8 cellular contexts compared by ENCODE assay signal in the genomic region with DNA sequence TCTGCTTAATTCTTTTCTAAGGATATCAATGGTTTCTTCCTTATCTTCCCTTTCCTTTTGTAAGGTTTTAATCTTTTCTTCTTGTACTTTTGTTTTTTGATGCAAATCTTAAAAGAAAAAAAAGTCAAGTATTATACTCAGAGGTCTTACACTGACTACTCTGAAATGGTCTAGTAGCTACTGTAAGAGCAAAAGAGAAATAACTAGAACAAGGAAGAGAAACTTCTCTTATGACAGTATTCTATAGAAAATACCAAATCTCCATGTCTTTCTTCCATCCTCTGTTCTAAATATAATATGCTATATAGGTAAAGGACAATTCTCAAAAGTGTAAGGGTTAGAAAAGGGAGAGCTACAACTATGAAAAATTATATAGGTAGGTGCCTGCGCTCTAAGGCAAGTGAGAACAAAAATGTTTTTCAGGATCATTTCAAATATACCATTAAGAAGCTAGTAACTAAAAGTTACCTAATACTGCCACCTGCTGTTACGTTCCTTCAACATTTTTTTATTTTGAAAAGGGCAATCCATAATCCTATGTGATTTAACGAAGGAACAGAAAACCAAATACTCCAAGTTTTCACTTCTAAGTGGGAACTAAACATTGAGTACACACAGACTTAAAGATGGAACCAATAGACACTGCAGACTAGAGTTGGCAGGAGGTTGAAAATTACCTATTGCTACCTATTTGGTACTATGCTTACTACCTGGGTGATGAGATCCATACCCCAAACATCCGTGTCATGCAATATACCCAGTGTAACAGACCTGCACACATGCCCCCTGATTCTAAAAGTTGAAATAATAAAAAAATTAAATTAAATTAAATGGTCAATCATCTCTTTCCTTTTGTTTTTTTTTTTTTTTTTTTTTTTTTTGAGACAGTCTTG. TPM values are rescaled to one million over a fixed set of nuclear protein-coding genes. Genes with fewer than 3 reads are reported as not detected.
DNase-seq lines count a peak whose midpoint lies in the region; ATAC-seq, FAIRE-seq and TF ChIP-seq lines count a peak whose summit lies in the region.

No MANE protein-coding gene starts in this region.

- H3K27me3 ChIP-seq in GM06990 (replicated peaks; ENCODE audit: control insufficient read depth, insufficient read depth, low read length) (no peaks in the 10 kb centered on the region), K562 (ENCODE audit: control insufficient read depth in 2 of 2, insufficient read depth in 2 of 2, low read length in 2 of 2) (no peaks in the 10 kb centered on the region)

- H3K4me1 ChIP-seq in K562 (replicated peaks in 1 of 2; ENCODE audit: control insufficient read depth in 2 of 2, insufficient read depth in 2 of 2, low read length in 2 of 2): no peaks in the 10 kb centered on the region

- TF ChIP-seq RAD21 in K562 (CRISPR knock-in tag; conservative IDR thresholded peaks at IDR 0.05 in 1 of 2, IDR thresholded peaks at IDR 0.05 in 1 of 2): peak; percentile 46 to 60

- no peaks in the 10 kb centered on the region for H3K79me2 ChIP-seq in K562 (ENCODE audit: control insufficient read depth, insufficient read depth, low read length)

- DNase-seq in GM06990 (ENCODE audit: extremely low read depth, insufficient read length) (no peak), NCI-H2196 treated with DMSO at 0.1 percent for 48 hours (lab: John Stamatoyannopoulos, UW; ENCODE audit: unreplicated experiment) (peak; percentile 45), K562 (ENCODE audit: extremely low read depth in 1 of 4, low spot score in 3 of 4) (peak in 2 of 4 experiments; percentile 6 to 27), inferior parietal cortex (ENCODE audit: extremely low spot score) (peak; percentile 88), superior temporal gyrus (ENCODE audit: extremely low spot score) (peak; percentile 92), posterior cingulate gyrus (no peak)

- no TSS peak for BruUV-seq in K562 (replicated peaks; lab: Mats Ljungman, UMichigan)

- no peak for TF ChIP-seq EP300 in K562 (IDR thresholded peaks at IDR 0.05; ENCODE audit: low read length)

- peak; percentile 58 for ATAC-seq in HG02678 (IDR thresholded peaks at IDR 0.05; ENCODE audit: unreplicated experiment)
- ATAC-seq in K562: peak; percentile 54; the same call in 2 of the 3 replicates
- no peak for ATAC-seq in HG03039 (IDR thresholded peaks at IDR 0.05; ENCODE audit: unreplicated experiment)

- H3K27ac ChIP-seq in K562 (ENCODE audit: extremely low read depth, low read depth, low read length): no peak overlapping the region

- H3K36me3 ChIP-seq in GM06990 (ENCODE audit: control insufficient read depth, insufficient read depth, low read length): no peaks in the 10 kb centered on the region; the same call in 1 of the 2 replicates
- peaks cover 63% of the 10 kb centered on the region; the same call in 2 of the 3 replicates for H3K36me3 ChIP-seq in K562 (ENCODE audit: control insufficient read depth, insufficient read depth, low read length)

- H3K4me2 ChIP-seq in K562 (ENCODE audit: insufficient read depth, low read length): no peak overlapping the region

- H2AFZ ChIP-seq in K562 (ENCODE audit: low read depth, low read length): no peak overlapping the region

- 66% methylated on average over 4 of the region's 4 CpGs for WGBS in K562 (ENCODE audit: insufficient coverage, low coverage, missing lambda C conversion rate)

- H3K9me1 ChIP-seq in K562 (ENCODE audit: control insufficient read depth, insufficient read depth, low read length): no peaks in the 10 kb centered on the region

- no peak overlapping the region for H3K9ac ChIP-seq in K562 (ENCODE audit: insufficient read depth in 1 of 2, low read depth in 2 of 2, low read length in 2 of 2)

- TF ChIP-seq CTCF in GM06990 (IDR thresholded peaks at IDR 0.05; ENCODE audit: insufficient read depth, low read length, poor library complexity, severe bottlenecking) (peak; percentile 23), K562 (IDR thresholded peaks at IDR 0.05 in 2 of 3, conservative IDR thresholded peaks at IDR 0.05 in 1 of 3; ENCODE audit: insufficient read depth in 2 of 3, low read depth in 1 of 3, low read length in 3 of 3) (peak in 1 of 3 experiments; percentile 51; a peak in 2 of 6 replicates)

- no peak for FAIRE-seq in K562 (lab: Jason Lieb, UNC)

- POLR2A ChIA-PET in K562 (lab: Yijun Ruan, JAX): interaction anchor here (1.0 kb wide), 2 partner anchors 13 to 15 kb away, joined by 3 read pairs; no protein-coding TSS in a partner anchor

- intact Hi-C loops in K562 (cut with micrococcal nuclease) (loop anchor here (1.0 to 5.0 kb wide), 2 partner anchors 45 to 63 kb away; no protein-coding TSS in a partner anchor), posterior cingulate gyrus (cut with DNase I) (loop anchor here (1.0 kb wide), 1 partner anchor 63 kb away; no protein-coding TSS in a partner anchor)

- H3K4me3 ChIP-seq in GM06990 (replicated peaks; ENCODE audit: low read depth, low read length) (no peak overlapping the region), K562 (no peak overlapping the region)

- H3K9me3 ChIP-seq in K562 (replicated peaks; ENCODE audit: control insufficient read depth, insufficient read depth, low read depth, low read length): no peaks in the 10 kb centered on the region

- TF ChIP-seq POLR2A in K562 (conservative IDR thresholded peaks at IDR 0.05): no peak

- CTCF ChIA-PET in K562 (lab: Yijun Ruan, JAX; ENCODE audit: low intra/inter-chr PET ratio): interaction anchor here (0.6 to 1.9 kb wide), 2 partner anchors 63 to 876 kb away, joined by 3 to 9 read pairs; no protein-coding TSS in a partner anchor

- H4K20me1 ChIP-seq in K562 (replicated peaks; ENCODE audit: control insufficient read depth, insufficient read depth, low read length): no peaks in the 10 kb centered on the region

- in situ Hi-C loops in K562 (cut with MboI): no loop called here

TF ChIP-seq in K562, 482 proteins besides CTCF, POLR2A, EP300 and RAD21:
- TF ChIP-seq ETS2 (tag; IDR thresholded peaks at IDR 0.05; ENCODE audit: borderline replicate concordance, poor library complexity, severe bottlenecking): no peak

RNA-seq across cellular contexts. Expression of gene CIP2A, which starts 36.7 kb away (rescaled TPM):
- total RNA-seq in K562 (2011; cell fraction: chromatin; rRNA removed; ENCODE audit: low replicate concordance): 77.1 and 90.2 TPM in 2 replicates
- 19.5 and 30.4 TPM in 2 replicates for total RNA-seq in K562 (2011; cell fraction: nucleolus; rRNA removed)
- total RNA-seq in K562 (2011; cell fraction: nucleoplasm; rRNA removed): 26.7 and 41.6 TPM in 2 replicates
- 22.4 and 41.7 TPM in 2 replicates for total RNA-seq in K562 (2014; rRNA removed)
- 32.6 and 37.3 TPM in 2 replicates for total RNA-seq in K562 (2014; rRNA removed; fragmentation: Illumina TruSeq; extraction: Trizol)
- total RNA-seq in K562 (2015; rRNA removed; fragmentation: Illumina TruSeq; extraction: Trizol): 28.4 and 31.7 TPM in 2 replicates
- 31.5 and 31.8 TPM in 2 replicates for total RNA-seq in K562 (2021)
- 22.3 and 32.7 TPM in 2 replicates for polyA plus RNA-seq in K562 (2011; rRNA removed)
- polyA plus RNA-seq in K562 (2011; cell fraction: cytosol; rRNA removed): 8.8 and 12.9 TPM in 2 replicates
- 68.6 and 92.8 TPM in 2 replicates for polyA plus RNA-seq in K562 (2011; cell fraction: nucleus; rRNA removed)
- 13.9 and 33.1 TPM in 2 replicates for polyA plus RNA-seq in K562 (2012)
- polyA plus RNA-seq in K562 (2014; fragmentation: Illumina TruSeq; extraction: Trizol): 29.3 and 31.0 TPM in 2 replicates
- 10 to 100 TPM; 10.5 to 17.9 TPM for polyA plus RNA-seq in K562 (2014; fragmentation: Nextera tagmentation; extraction: Ambion mirVana)
- polyA plus RNA-seq in K562 (2014; rRNA removed): 19.9 and 27.8 TPM in 2 replicates
- polyA minus RNA-seq in K562 (2011; rRNA and poly(A)+ RNA removed): 110 and 121 TPM in 2 replicates
- polyA minus RNA-seq in K562 (2011; cell fraction: cytosol; rRNA and poly(A)+ RNA removed): 18.1 and 21.7 TPM in 2 replicates
- 82.1 and 126 TPM in 2 replicates for polyA minus RNA-seq in K562 (2011; cell fraction: nucleus; rRNA and poly(A)+ RNA removed)

RNA-seq across cellular contexts. Expression of gene DZIP3, which starts 37.0 kb away (rescaled TPM):
- 4.1 and 23.9 TPM in 2 replicates for total RNA-seq in K562 (2011; cell fraction: chromatin; rRNA removed; ENCODE audit: low replicate concordance)
- total RNA-seq in K562 (2011; cell fraction: nucleolus; rRNA removed): 1.8 and 3.8 TPM in 2 replicates
- total RNA-seq in K562 (2011; cell fraction: nucleoplasm; rRNA removed): 5.4 and 6.3 TPM in 2 replicates
- total RNA-seq in K562 (2014; rRNA removed) (3.2 and 3.5 TPM in 2 replicates), K562 (2014; rRNA removed; fragmentation: Illumina TruSeq; extraction: Trizol) (7.5 and 7.9 TPM in 2 replicates), K562 (2015; rRNA removed; fragmentation: Illumina TruSeq; extraction: Trizol) (6.3 and 7.3 TPM in 2 replicates), K562 (2021) (6.1 and 6.3 TPM in 2 replicates)
- polyA plus RNA-seq in K562 (2011; rRNA removed) (7.9 and 9.7 TPM in 2 replicates), K562 (2014; fragmentation: Illumina TruSeq; extraction: Trizol) (5.5 and 5.7 TPM in 2 replicates), K562 (2014; fragmentation: Nextera tagmentation; extraction: Ambion mirVana) (1 to 10 TPM; 4.4 to 5.2 TPM), K562 (2014; rRNA removed) (5.0 TPM in 2 replicates)
- 1.3 and 2.2 TPM in 2 replicates for polyA plus RNA-seq in K562 (2011; cell fraction: cytosol; rRNA removed)
- 13.7 and 17.2 TPM in 2 replicates for polyA plus RNA-seq in K562 (2011; cell fraction: nucleus; rRNA removed)
- 4.8 and 5.1 TPM in 2 replicates for polyA plus RNA-seq in K562 (2012)
- 11.7 and 12.5 TPM in 2 replicates for polyA minus RNA-seq in K562 (2011; rRNA and poly(A)+ RNA removed)
- polyA minus RNA-seq in K562 (2011; cell fraction: cytosol; rRNA and poly(A)+ RNA removed): 2.8 TPM in 2 replicates
- 8.2 and 15.1 TPM in 2 replicates for polyA minus RNA-seq in K562 (2011; cell fraction: nucleus; rRNA and poly(A)+ RNA removed)

RNA-seq across cellular contexts. Expression of gene MYH15, which starts 42.1 kb away (rescaled TPM):
- 0.14 TPM in 1 of 2 replicates, not detected in the other for total RNA-seq in K562 (2011; cell fraction: chromatin; rRNA removed; ENCODE audit: low replicate concordance)
- total RNA-seq in K562 (2011; cell fraction: nucleolus; rRNA removed): not detected in 2 replicates
- 0.15 TPM in 1 of 2 replicates, not detected in the other for total RNA-seq in K562 (2011; cell fraction: nucleoplasm; rRNA removed)
- total RNA-seq in K562 (2014; rRNA removed) (0.14 and 0.24 TPM in 2 replicates), K562 (2014; rRNA removed; fragmentation: Illumina TruSeq; extraction: Trizol) (0.22 and 0.25 TPM in 2 replicates), K562 (2015; rRNA removed; fragmentation: Illumina TruSeq; extraction: Trizol) (0.08 and 0.11 TPM in 2 replicates), K562 (2021) (0.07 and 0.29 TPM in 2 replicates)
- polyA plus RNA-seq in K562 (2011; rRNA removed) (0.03 and 0.04 TPM in 2 replicates), K562 (2014; fragmentation: Illumina TruSeq; extraction: Trizol) (0.12 and 0.17 TPM in 2 replicates), K562 (2014; fragmentation: Nextera tagmentation; extraction: Ambion mirVana) (under 1 TPM; 0.03 to 0.06 TPM), K562 (2014; rRNA removed) (0.08 and 0.19 TPM in 2 replicates)
- not detected in 2 replicates for polyA plus RNA-seq in K562 (2011; cell fraction: cytosol; rRNA removed)
- polyA plus RNA-seq in K562 (2011; cell fraction: nucleus; rRNA removed): 0.03 and 0.06 TPM in 2 replicates
- 0.16 and 10.6 TPM in 2 replicates for polyA plus RNA-seq in K562 (2012)
- 0.03 and 0.04 TPM in 2 replicates for polyA minus RNA-seq in K562 (2011; rRNA and poly(A)+ RNA removed)
- polyA minus RNA-seq in K562 (2011; cell fraction: cytosol; rRNA and poly(A)+ RNA removed): not detected in 2 replicates
- polyA minus RNA-seq in K562 (2011; cell fraction: nucleus; rRNA and poly(A)+ RNA removed): under 0.01 and 0.11 TPM in 2 replicates

Comparison
In these comparisons a context has a peak if more than half of its experiments do, and no peak if none do; other contexts are left out.
1. DNase-seq: peak in NCI-H2196 treated with DMSO at 0.1 percent for 48 hours (single experiment), inferior parietal cortex (single experiment) and superior temporal gyrus (single experiment); none in GM06990 (single experiment) and posterior cingulate gyrus (0 of 10).